Comparison of ENCODE assay signal across 34 cellular contexts in genomic region chr9:80489329-80489728, GRCh38.
"Had no signal": no experiment of that assay in that cellular context is flagged by ENCODE, and none has a peak within 500 bp of the region (broad histone marks: within the 10 kb centered on the region; RNA-seq: fewer than 3 reads in every experiment).

No MANE protein-coding gene starts in this region.

- H3K4me3 ChIP-seq: adrenal gland, ascending aorta, body of pancreas, breast epithelium, cardiac muscle cell had no signal

- H3K9me3 ChIP-seq: adrenal gland, ascending aorta, body of pancreas, breast epithelium had no signal

- DNase-seq: activated effector memory CD4-positive, alpha-beta T cell treated with anti-CD3 and anti-CD28 coated beads, Interleukin-2, amount 50 U/mL, for 16 hours; activated effector memory CD4-positive, alpha-beta T cell treated with Interleukin-2 at 50 U/mL for 16 hours; activated gamma-delta T cell; activated gamma-delta T cell treated with Interleukin-2 at 50 U/mL for 16 hours; activated naive CD4-positive, alpha-beta T cell; activated naive CD4-positive, alpha-beta T cell treated with anti-CD3 and anti-CD28 coated beads for 36 hours; activated naive CD4-positive, alpha-beta T cell treated with anti-CD3 and anti-CD28 coated beads, Interleukin-2, amount 10 ng/mL, durations not matched to agents 7 days and 5 days; activated naive CD4-positive, alpha-beta T cell treated with anti-CD3 and anti-CD28 coated beads, Interleukin-2, amount 50 U/mL, for 16 hours; activated naive CD4-positive, alpha-beta T cell treated with Interleukin-2 at 50 U/mL for 16 hours; activated naive CD8-positive, alpha-beta T cell treated with anti-CD3 and anti-CD28 coated beads for 36 hours; activated naive CD8-positive, alpha-beta T cell treated with anti-CD3 and anti-CD28 coated beads, Interleukin-2, amount 10 ng/mL, durations not matched to agents 7 days and 5 days; activated naive CD8-positive, alpha-beta T cell treated with anti-CD3 and anti-CD28 coated beads, Interleukin-2, amount 50 U/mL, for 24 hours; activated T-cell treated with anti-CD3 and anti-CD28 coated beads, Interleukin-2, amount 50 U/mL, for 1 hour; activated T-cell treated with anti-CD3 and anti-CD28 coated beads, Interleukin-2, amount 50 U/mL, for 24 hours; activated T-cell treated with anti-CD3 and anti-CD28 coated beads, Interleukin-2, amount 50 U/mL, for 4 hours; activated T-cell treated with anti-CD3 and anti-CD28 coated beads, Interleukin-2, amount 50 U/mL, for 48 hours; activated T-cell treated with anti-CD3 and anti-CD28 coated beads, Interleukin-2, amount 50 U/mL, for 72 hours; adrenal gland; amniotic stem cell; amygdala; anterior cingulate cortex; aorta; body of pancreas; brain microvascular endothelial cell; caudate nucleus; central memory CD4-positive, alpha-beta T cell; cerebellar nuclear complex had no signal

- FAIRE-seq: astrocyte, bronchial epithelial cell had no signal

- H3K27me3 ChIP-seq: adrenal gland, ascending aorta, body of pancreas, brain microvascular endothelial cell, breast epithelium, cardiac muscle cell had no signal

- ATAC-seq: activated naive CD4-positive, alpha-beta T cell treated with anti-CD3 and anti-CD28 coated beads, Interleukin-2, amount 50 U/mL, for 72 hours; activated naive CD8-positive, alpha-beta T cell treated with anti-CD3 and anti-CD28 coated beads, Interleukin-2, amount 50 U/mL, for 24 hours; activated T-cell treated with anti-CD3 and anti-CD28 coated beads, Interleukin-2, amount 50 U/mL, for 4 hours; activated T-cell treated with anti-CD3 and anti-CD28 coated beads, Interleukin-2, amount 50 U/mL, for 72 hours; activated T-helper 17 cell treated with anti-CD3 and anti-CD28 coated beads, Interleukin-2, amount 50 U/mL, for 72 hours; body of pancreas had no signal

- H3K36me3 ChIP-seq: adrenal gland, ascending aorta, brain microvascular endothelial cell, breast epithelium, cardiac muscle cell had no signal

- H3K4me1 ChIP-seq: adrenal gland, ascending aorta, body of pancreas, breast epithelium had no signal

- H3K27ac ChIP-seq: adrenal gland, ascending aorta, body of pancreas, brain microvascular endothelial cell, breast epithelium, cardiac muscle cell had no signal
